In the genomic region with DNA sequence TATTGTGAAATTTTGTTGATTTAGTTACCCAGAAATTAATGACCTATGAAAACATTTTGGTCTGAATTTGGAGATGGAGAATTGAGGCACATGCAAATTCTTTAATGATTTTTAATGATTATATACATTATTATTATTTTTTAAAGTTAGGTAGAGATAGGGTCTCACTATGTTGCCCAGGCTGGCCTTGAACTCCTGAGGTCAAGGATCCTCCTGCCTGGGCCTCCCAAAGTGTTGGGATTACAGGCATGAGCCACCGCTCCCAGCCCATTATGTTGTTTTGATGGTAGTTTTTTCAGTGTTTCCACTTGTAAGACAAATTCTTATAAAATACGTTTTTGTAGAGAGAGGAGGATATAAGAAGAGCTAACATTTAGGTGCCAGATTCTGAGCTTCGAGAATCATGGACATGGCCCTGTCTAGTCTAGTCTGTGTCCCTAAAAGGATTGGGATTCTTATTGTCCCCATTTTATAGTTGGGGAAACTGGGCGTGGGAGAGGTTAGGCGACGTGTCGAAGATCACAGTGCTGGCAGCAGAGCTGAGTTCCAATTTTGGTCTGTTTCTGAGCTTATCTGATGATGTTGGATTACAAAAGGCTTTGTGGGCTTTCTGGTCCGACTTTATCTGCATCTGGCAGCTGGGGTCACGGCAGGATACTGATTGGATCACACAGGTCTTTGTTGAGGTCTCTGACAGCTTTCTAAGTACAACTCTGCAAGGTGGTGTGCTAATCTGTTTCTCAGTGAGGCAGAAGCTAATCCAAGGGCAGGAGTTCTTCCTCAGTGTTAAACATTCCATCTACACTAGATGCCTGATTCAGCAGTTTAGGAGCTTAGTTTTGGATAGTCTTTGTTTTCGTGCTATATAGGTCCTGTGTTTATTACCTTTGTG, we compare ENCODE assay signal across 1 cellular context.
TF ChIP-seq lines count a peak whose summit lies in the region.

No MANE protein-coding gene starts in this region.

TF ChIP-seq in K562, 482 proteins besides CTCF, POLR2A, EP300 and RAD21 (continued from another document and continues in another):
- TF ChIP-seq, protein P1, sequence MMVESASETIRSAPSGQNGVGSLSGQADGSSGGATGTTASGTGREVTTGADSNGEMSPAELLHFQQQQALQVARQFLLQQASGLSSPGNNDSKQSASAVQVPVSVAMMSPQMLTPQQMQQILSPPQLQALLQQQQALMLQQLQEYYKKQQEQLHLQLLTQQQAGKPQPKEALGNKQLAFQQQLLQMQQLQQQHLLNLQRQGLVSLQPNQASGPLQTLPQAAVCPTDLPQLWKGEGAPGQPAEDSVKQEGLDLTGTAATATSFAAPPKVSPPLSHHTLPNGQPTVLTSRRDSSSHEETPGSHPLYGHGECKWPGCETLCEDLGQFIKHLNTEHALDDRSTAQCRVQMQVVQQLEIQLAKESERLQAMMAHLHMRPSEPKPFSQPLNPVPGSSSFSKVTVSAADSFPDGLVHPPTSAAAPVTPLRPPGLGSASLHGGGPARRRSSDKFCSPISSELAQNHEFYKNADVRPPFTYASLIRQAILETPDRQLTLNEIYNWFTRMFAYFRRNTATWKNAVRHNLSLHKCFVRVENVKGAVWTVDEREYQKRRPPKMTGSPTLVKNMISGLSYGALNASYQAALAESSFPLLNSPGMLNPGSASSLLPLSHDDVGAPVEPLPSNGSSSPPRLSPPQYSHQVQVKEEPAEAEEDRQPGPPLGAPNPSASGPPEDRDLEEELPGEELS (CRISPR knock-in tag; IDR thresholded peaks at IDR 0.05; ENCODE audit: borderline replicate concordance): no peak
- no peak for TF ChIP-seq KLF10 (CRISPR knock-in tag; IDR thresholded peaks at IDR 0.05)
- no peak for TF ChIP-seq PHF21A (IDR thresholded peaks at IDR 0.05; ENCODE audit: borderline replicate concordance, low read depth)
- TF ChIP-seq ZZZ3 (IDR thresholded peaks at IDR 0.05): no peak
- TF ChIP-seq ZNF444 (CRISPR knock-in tag; IDR thresholded peaks at IDR 0.05): no peak
- peak in 1 of 2 experiments; percentile 32; a peak in 1 of 4 replicates for TF ChIP-seq FOXA3 (CRISPR knock-in tag; conservative IDR thresholded peaks at IDR 0.05 in 1 of 2, IDR thresholded peaks at IDR 0.05 in 1 of 2)
- TF ChIP-seq ZBTB43 (CRISPR knock-in tag; IDR thresholded peaks at IDR 0.05): no peak
- no peak for TF ChIP-seq ZNF224 (CRISPR knock-in tag; IDR thresholded peaks at IDR 0.05)
- TF ChIP-seq E2F3 (CRISPR knock-in tag; IDR thresholded peaks at IDR 0.05): no peak
- TF ChIP-seq PTTG1 (tag; IDR thresholded peaks at IDR 0.05; ENCODE audit: low read depth): no peak
- TF ChIP-seq IFI16 (CRISPR knock-in tag; IDR thresholded peaks at IDR 0.05): no peak
- TF ChIP-seq ZNF740 (CRISPR knock-in tag; IDR thresholded peaks at IDR 0.05): no peak
- TF ChIP-seq ZNF740 (tag; IDR thresholded peaks at IDR 0.05): no peak
- TF ChIP-seq, protein P2, sequence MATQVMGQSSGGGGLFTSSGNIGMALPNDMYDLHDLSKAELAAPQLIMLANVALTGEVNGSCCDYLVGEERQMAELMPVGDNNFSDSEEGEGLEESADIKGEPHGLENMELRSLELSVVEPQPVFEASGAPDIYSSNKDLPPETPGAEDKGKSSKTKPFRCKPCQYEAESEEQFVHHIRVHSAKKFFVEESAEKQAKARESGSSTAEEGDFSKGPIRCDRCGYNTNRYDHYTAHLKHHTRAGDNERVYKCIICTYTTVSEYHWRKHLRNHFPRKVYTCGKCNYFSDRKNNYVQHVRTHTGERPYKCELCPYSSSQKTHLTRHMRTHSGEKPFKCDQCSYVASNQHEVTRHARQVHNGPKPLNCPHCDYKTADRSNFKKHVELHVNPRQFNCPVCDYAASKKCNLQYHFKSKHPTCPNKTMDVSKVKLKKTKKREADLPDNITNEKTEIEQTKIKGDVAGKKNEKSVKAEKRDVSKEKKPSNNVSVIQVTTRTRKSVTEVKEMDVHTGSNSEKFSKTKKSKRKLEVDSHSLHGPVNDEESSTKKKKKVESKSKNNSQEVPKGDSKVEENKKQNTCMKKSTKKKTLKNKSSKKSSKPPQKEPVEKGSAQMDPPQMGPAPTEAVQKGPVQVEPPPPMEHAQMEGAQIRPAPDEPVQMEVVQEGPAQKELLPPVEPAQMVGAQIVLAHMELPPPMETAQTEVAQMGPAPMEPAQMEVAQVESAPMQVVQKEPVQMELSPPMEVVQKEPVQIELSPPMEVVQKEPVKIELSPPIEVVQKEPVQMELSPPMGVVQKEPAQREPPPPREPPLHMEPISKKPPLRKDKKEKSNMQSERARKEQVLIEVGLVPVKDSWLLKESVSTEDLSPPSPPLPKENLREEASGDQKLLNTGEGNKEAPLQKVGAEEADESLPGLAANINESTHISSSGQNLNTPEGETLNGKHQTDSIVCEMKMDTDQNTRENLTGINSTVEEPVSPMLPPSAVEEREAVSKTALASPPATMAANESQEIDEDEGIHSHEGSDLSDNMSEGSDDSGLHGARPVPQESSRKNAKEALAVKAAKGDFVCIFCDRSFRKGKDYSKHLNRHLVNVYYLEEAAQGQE (CRISPR knock-in tag; IDR thresholded peaks at IDR 0.05; ENCODE audit: low read depth): no peak
- no peak for TF ChIP-seq SMARCB1 (IDR thresholded peaks at IDR 0.05; ENCODE audit: insufficient read length, low read depth)
- TF ChIP-seq MXD1 (CRISPR knock-in tag; IDR thresholded peaks at IDR 0.05; ENCODE audit: borderline replicate concordance, poor library complexity, severe bottlenecking): no peak
- TF ChIP-seq, protein P3, sequence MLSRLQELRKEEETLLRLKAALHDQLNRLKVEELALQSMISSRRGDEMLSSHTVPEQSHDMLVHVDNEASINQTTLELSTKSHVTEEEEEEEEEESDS (CRISPR knock-in tag; IDR thresholded peaks at IDR 0.05): no peak
- peak; percentile 45; the same call in 1 of the 2 replicates for TF ChIP-seq RB1 (IDR thresholded peaks at IDR 0.05; ENCODE audit: low read depth)
- TF ChIP-seq BRCA1 (IDR thresholded peaks at IDR 0.05): no peak
- no peak for TF ChIP-seq BRCA1 (CRISPR knock-in tag; IDR thresholded peaks at IDR 0.05)
- TF ChIP-seq TAF1 (IDR thresholded peaks at IDR 0.05; ENCODE audit: control insufficient read depth, extremely low read depth, insufficient read depth, low read length, severe bottlenecking): no peak
- TF ChIP-seq MECOM (CRISPR knock-in tag; IDR thresholded peaks at IDR 0.05): 0 out of 2 replicates have a peak, but pooled peaks have one; percentile 25
- TF ChIP-seq SMC3 (conservative IDR thresholded peaks at IDR 0.05; ENCODE audit: insufficient read depth, low read depth, low read length): no peak
- TF ChIP-seq NCOR1 (IDR thresholded peaks at IDR 0.05): peak; percentile 96
- TF ChIP-seq CREM (IDR thresholded peaks at IDR 0.05; ENCODE audit: low read depth): peak; percentile 71
- peak; percentile 96 for TF ChIP-seq MAFK (IDR thresholded peaks at IDR 0.05; ENCODE audit: low read length)
- TF ChIP-seq CHD4 (IDR thresholded peaks at IDR 0.05; ENCODE audit: insufficient read depth, insufficient replicate concordance, low read depth, low read length, poor library complexity, severe bottlenecking): no peak
- no peak for TF ChIP-seq MLX (CRISPR knock-in tag; conservative IDR thresholded peaks at IDR 0.05)
- TF ChIP-seq FOXM1 (IDR thresholded peaks at IDR 0.05; ENCODE audit: low read depth): peak; percentile 94
- no peak for TF ChIP-seq FOXM1 (CRISPR knock-in tag; IDR thresholded peaks at IDR 0.05; ENCODE audit: low read depth)
- no peak for TF ChIP-seq NR3C1 (CRISPR knock-in tag; IDR thresholded peaks at IDR 0.05)
- no peak for TF ChIP-seq YY1 (IDR thresholded peaks at IDR 0.05; ENCODE audit: borderline replicate concordance in 1 of 3, control insufficient read depth in 1 of 3, extremely low read depth in 1 of 3, insufficient read depth in 3 of 3, insufficient read length in 1 of 3, insufficient replicate concordance in 2 of 3, low read depth in 1 of 3, low read length in 2 of 3)
- TF ChIP-seq TOE1 (IDR thresholded peaks at IDR 0.05; ENCODE audit: borderline replicate concordance): 0 out of 2 replicates have a peak, but pooled peaks have one; percentile 47
- TF ChIP-seq TOE1 (CRISPR knock-in tag; IDR thresholded peaks at IDR 0.05; ENCODE audit: borderline replicate concordance, low read depth): no peak
- no peak for TF ChIP-seq NELFE (IDR thresholded peaks at IDR 0.05; ENCODE audit: insufficient read depth, insufficient read length)
- no peak for TF ChIP-seq SIRT6 (IDR thresholded peaks at IDR 0.05; ENCODE audit: low read depth, low read length)
- TF ChIP-seq ERF (CRISPR knock-in tag; IDR thresholded peaks at IDR 0.05): no peak
- no peak for TF ChIP-seq USF2 (CRISPR knock-in tag; IDR thresholded peaks at IDR 0.05)
- TF ChIP-seq, protein P4, sequence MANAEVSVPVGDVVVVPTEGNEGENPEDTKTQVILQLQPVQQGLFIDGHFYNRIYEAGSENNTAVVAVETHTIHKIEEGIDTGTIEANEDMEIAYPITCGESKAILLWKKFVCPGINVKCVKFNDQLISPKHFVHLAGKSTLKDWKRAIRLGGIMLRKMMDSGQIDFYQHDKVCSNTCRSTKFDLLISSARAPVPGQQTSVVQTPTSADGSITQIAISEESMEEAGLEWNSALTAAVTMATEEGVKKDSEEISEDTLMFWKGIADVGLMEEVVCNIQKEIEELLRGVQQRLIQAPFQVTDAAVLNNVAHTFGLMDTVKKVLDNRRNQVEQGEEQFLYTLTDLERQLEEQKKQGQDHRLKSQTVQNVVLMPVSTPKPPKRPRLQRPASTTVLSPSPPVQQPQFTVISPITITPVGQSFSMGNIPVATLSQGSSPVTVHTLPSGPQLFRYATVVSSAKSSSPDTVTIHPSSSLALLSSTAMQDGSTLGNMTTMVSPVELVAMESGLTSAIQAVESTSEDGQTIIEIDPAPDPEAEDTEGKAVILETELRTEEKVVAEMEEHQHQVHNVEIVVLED (CRISPR knock-in tag; IDR thresholded peaks at IDR 0.05): no peak
- no peak for TF ChIP-seq ZNF609 (CRISPR knock-in tag; IDR thresholded peaks at IDR 0.05; ENCODE audit: borderline replicate concordance)
- no peak for TF ChIP-seq ZNF668 (CRISPR knock-in tag; IDR thresholded peaks at IDR 0.05)
- no peak for TF ChIP-seq ZNF282 (CRISPR knock-in tag; IDR thresholded peaks at IDR 0.05)
- no peak for TF ChIP-seq ZNF354B (CRISPR knock-in tag; IDR thresholded peaks at IDR 0.05)
